In the genomic region with DNA sequence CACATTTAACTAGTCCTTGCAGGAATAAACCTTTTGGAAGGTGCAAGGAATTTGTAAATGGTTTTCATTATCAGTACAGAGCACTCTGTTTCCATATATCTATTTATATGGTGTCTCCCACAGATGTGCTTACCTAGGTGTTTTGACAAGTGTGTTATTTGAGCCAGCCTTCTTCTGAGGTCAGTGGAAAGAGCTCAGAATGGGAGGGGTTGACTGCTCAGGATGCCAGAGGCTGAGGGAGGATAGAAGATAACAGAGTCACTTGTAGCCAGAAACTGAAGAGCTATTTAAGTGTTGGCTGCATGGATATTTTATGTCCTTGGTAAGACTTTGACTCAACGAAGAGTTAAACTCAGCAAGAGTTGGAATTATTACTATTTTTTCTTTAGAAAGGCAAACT, we compare ENCODE assay signal across 17 cellular contexts. TPM values are rescaled to one million over a fixed set of nuclear protein-coding genes. Genes with fewer than 3 reads are reported as not detected.
DNase-seq lines count a peak whose midpoint lies in the region; ATAC-seq and TF ChIP-seq lines count a peak whose summit lies in the region.
"Had no signal": no experiment of that assay in that cellular context is flagged by ENCODE, and none has a peak within 500 bp of the region (broad histone marks: within the 10 kb centered on the region; RNA-seq: fewer than 3 reads in every experiment).

No MANE protein-coding gene starts in this region.

- no peaks in the 10 kb centered on the region for H3K27me3 Mint-ChIP-seq in nephron progenitor cell (ENCODE audit: low read depth, poor library complexity)
- H3K27me3 Mint-ChIP-seq in activated CD4-positive, alpha-beta T cell treated with anti-CD3 and anti-CD28 coated beads, Interleukin-2, amount 10 ng/mL, durations not matched to agents 24 days and 14 days: no peaks in the 10 kb centered on the region
- H3K27me3 Mint-ChIP-seq: activated naive CD4-positive, alpha-beta T cell treated with anti-CD3 and anti-CD28 coated beads, Interleukin-2, amount 50 U/mL, for 24 hours had no signal

- no peaks in the 10 kb centered on the region for H3K9me3 ChIP-seq in cardiac muscle cell (ENCODE audit: low read depth)
- H3K9me3 ChIP-seq: gastroesophageal sphincter, thoracic aorta had no signal

- H3K27ac Mint-ChIP-seq in nephron progenitor cell: peak overlapping the region; percentile 66
- H3K27ac Mint-ChIP-seq in activated CD4-positive, alpha-beta T cell treated with anti-CD3 and anti-CD28 coated beads, Interleukin-2, amount 10 ng/mL, durations not matched to agents 24 days and 14 days: no peak overlapping the region
- H3K27ac Mint-ChIP-seq: activated naive CD4-positive, alpha-beta T cell treated with anti-CD3 and anti-CD28 coated beads, Interleukin-2, amount 50 U/mL, for 24 hours had no signal

- intact Hi-C loops in activated CD4-positive, alpha-beta T cell treated with anti-CD3 and anti-CD28 coated beads, Interleukin-2, amount 10 ng/mL, durations not matched to agents 24 days and 14 days (cut with micrococcal nuclease): no loop called here

- TF ChIP-seq CTCF in cardiac muscle cell (IDR thresholded peaks at IDR 0.05; ENCODE audit: low read depth, low read length) (no peak), nephron progenitor cell (IDR thresholded peaks at IDR 0.05) (no peak)

- peaks cover 73% of the 10 kb centered on the region for H3K4me1 Mint-ChIP-seq in nephron progenitor cell
- H3K4me1 Mint-ChIP-seq in activated CD4-positive, alpha-beta T cell treated with anti-CD3 and anti-CD28 coated beads, Interleukin-2, amount 10 ng/mL, durations not matched to agents 24 days and 14 days: peaks cover 11% of the 10 kb centered on the region
- H3K4me1 Mint-ChIP-seq: activated naive CD4-positive, alpha-beta T cell treated with anti-CD3 and anti-CD28 coated beads, Interleukin-2, amount 50 U/mL, for 24 hours had no signal

- no peak for ATAC-seq in HG03135 (IDR thresholded peaks at IDR 0.05; ENCODE audit: unreplicated experiment)
- ATAC-seq: gastroesophageal sphincter had no signal

- H3K27me3 ChIP-seq in cardiac muscle cell: no peaks in the 10 kb centered on the region
- H3K27me3 ChIP-seq: BLaER1 treated with 17β-estradiol and CSF1 and Interleukin-3, amounts not matched to agents 10 nM and 100 nM; gastroesophageal sphincter had no signal

- peaks cover 73% of the 10 kb centered on the region for H3K4me1 ChIP-seq in cardiac muscle cell (ENCODE audit: low read depth)

- H3K9me3 Mint-ChIP-seq in nephron progenitor cell: peaks cover 9% of the 10 kb centered on the region
- no peaks in the 10 kb centered on the region for H3K9me3 Mint-ChIP-seq in activated CD4-positive, alpha-beta T cell treated with anti-CD3 and anti-CD28 coated beads, Interleukin-2, amount 10 ng/mL, durations not matched to agents 24 days and 14 days
- H3K9me3 Mint-ChIP-seq: activated naive CD4-positive, alpha-beta T cell treated with anti-CD3 and anti-CD28 coated beads, Interleukin-2, amount 50 U/mL, for 24 hours had no signal

- peak overlapping the region; percentile 96 for H3K27ac ChIP-seq in cardiac muscle cell
- H3K27ac ChIP-seq: SK-N-MC, thoracic aorta had no signal

- peaks cover 9% of the 10 kb centered on the region for H3K36me3 Mint-ChIP-seq in nephron progenitor cell (ENCODE audit: low read depth)
- peaks cover 10% of the 10 kb centered on the region for H3K36me3 Mint-ChIP-seq in activated CD4-positive, alpha-beta T cell treated with anti-CD3 and anti-CD28 coated beads, Interleukin-2, amount 10 ng/mL, durations not matched to agents 24 days and 14 days (ENCODE audit: low read depth)

- H3K4me3 Mint-ChIP-seq in nephron progenitor cell: peak overlapping the region; percentile 33
- H3K4me3 Mint-ChIP-seq in activated CD4-positive, alpha-beta T cell treated with anti-CD3 and anti-CD28 coated beads, Interleukin-2, amount 10 ng/mL, durations not matched to agents 24 days and 14 days: no peak overlapping the region
- H3K4me3 Mint-ChIP-seq: activated naive CD4-positive, alpha-beta T cell treated with anti-CD3 and anti-CD28 coated beads, Interleukin-2, amount 50 U/mL, for 24 hours had no signal

- H3K36me3 ChIP-seq in cardiac muscle cell: no peaks in the 10 kb centered on the region
- H3K36me3 ChIP-seq: gastroesophageal sphincter, thoracic aorta had no signal

- peak; percentile 18 for DNase-seq in NCI-H187 treated with DMSO at 0.1 percent for 48 hours (lab: John Stamatoyannopoulos, UW)
- DNase-seq in NCI-H69 (lab: John Stamatoyannopoulos, UW): peak; percentile 18
- peak; percentile 55 to 85 for DNase-seq in cardiac muscle cell (ENCODE audit: low read depth in 1 of 2, low spot score in 1 of 2)
- no peak for DNase-seq in nephron progenitor cell
- no peak for DNase-seq in activated T-cell treated with anti-CD3 and anti-CD28 coated beads for 4 hours
- no peak for DNase-seq in activated CD4-positive, alpha-beta T cell treated with anti-CD3 and anti-CD28 coated beads, Interleukin-2, amount 10 ng/mL, durations not matched to agents 24 days and 14 days
- DNase-seq: activated CD4-positive, CD25-positive, alpha-beta regulatory T cell; caudate nucleus; NCI-H2081 treated with DMSO at 0.1 percent for 48 hours; retina; stimulated activated CD4-positive, alpha-beta T cell treated with anti-CD3 and anti-CD28 coated beads, Interleukin-1b, Interleukin-23, amount 100 ng/mL, for 48 hours had no signal

- peak overlapping the region; percentile 5 for H3K4me3 ChIP-seq in cardiac muscle cell
- H3K4me3 ChIP-seq: BLaER1 treated with 17β-estradiol and CSF1 and Interleukin-3, amounts not matched to agents 10 nM and 100 nM; gastroesophageal sphincter; SK-N-MC; thoracic aorta had no signal

RNA-seq across cellular contexts. Expression of gene CMYA5, which starts 5.0 kb away (rescaled TPM):
- total RNA-seq in cardiac muscle cell: 36.5 and 87.2 TPM in 2 replicates
- 19.8 and 44.0 TPM in 2 replicates for polyA plus RNA-seq in cardiac muscle cell
- 0.12 and 0.14 TPM in 2 replicates for total RNA-seq in activated CD4-positive, alpha-beta T cell treated with anti-CD3 and anti-CD28 coated beads, Interleukin-2, amount 10 ng/mL, durations not matched to agents 24 days and 14 days

Comparison
In these comparisons a context has a peak if more than half of its experiments do, and no peak if none do; other contexts are left out.
1. DNase-seq: peak in NCI-H187 treated with DMSO at 0.1 percent for 48 hours (single experiment), NCI-H69 (single experiment) and cardiac muscle cell (2 of 2); none in nephron progenitor cell (single experiment), activated T-cell treated with anti-CD3 and anti-CD28 coated beads for 4 hours (single experiment) and activated CD4-positive, alpha-beta T cell treated with anti-CD3 and anti-CD28 coated beads, Interleukin-2, amount 10 ng/mL, durations not matched to agents 24 days and 14 days (single experiment).
2. RNA of gene CMYA5, which starts 5.0 kb away (total RNA-seq): 36.5 to 87.2 TPM in cardiac muscle cell; 0.12 to 0.14 TPM in activated CD4-positive, alpha-beta T cell treated with anti-CD3 and anti-CD28 coated beads, Interleukin-2, amount 10 ng/mL, durations not matched to agents 24 days and 14 days; every median in the first group is over 10 times any median in the second.